ENCODE assay signal across 17 cellular contexts in genomic region chr17:36506249-36506826, GRCh38. TPM values are rescaled to one million over a fixed set of nuclear protein-coding genes. Genes with fewer than 3 reads are reported as not detected.
DNase-seq lines count a peak whose midpoint lies in the region; ATAC-seq, FAIRE-seq and TF ChIP-seq lines count a peak whose summit lies in the region.
"Had no signal": no experiment of that assay in that cellular context is flagged by ENCODE, and none has a peak within 500 bp of the region (broad histone marks: within the 10 kb centered on the region; RNA-seq: fewer than 3 reads in every experiment).

No MANE protein-coding gene starts in this region.

- TF ChIP-seq CTCF in K562 (IDR thresholded peaks at IDR 0.05 in 2 of 3, conservative IDR thresholded peaks at IDR 0.05 in 1 of 3; ENCODE audit: insufficient read depth in 2 of 3, low read depth in 1 of 3, low read length in 3 of 3), result no peak

- no peaks in the 10 kb centered on the region for H3K9me3 Mint-ChIP-seq in activated naive CD8-positive, alpha-beta T cell treated with anti-CD3 and anti-CD28 coated beads, Interleukin-2, amount 50 U/mL, for 24 hours
- H3K9me3 Mint-ChIP-seq: CD8-positive, alpha-beta T cell had no signal

- H3K79me2 ChIP-seq in K562 (ENCODE audit: control insufficient read depth, insufficient read depth, low read length) (no peaks in the 10 kb centered on the region), trophoblast cell (ENCODE audit: control insufficient read depth, insufficient read depth, low read length, poor library complexity) (no peaks in the 10 kb centered on the region)

- H4K12ac ChIP-seq in trophoblast cell (ENCODE audit: low read depth, low read length), result no peak overlapping the region

- H3K36me3 Mint-ChIP-seq in activated naive CD8-positive, alpha-beta T cell treated with anti-CD3 and anti-CD28 coated beads, Interleukin-2, amount 50 U/mL, for 24 hours (ENCODE audit: low read depth), result peaks cover 50% of the 10 kb centered on the region

- H3K27ac Mint-ChIP-seq in activated naive CD8-positive, alpha-beta T cell treated with anti-CD3 and anti-CD28 coated beads, Interleukin-2, amount 50 U/mL, for 24 hours, result no peak overlapping the region
- H3K27ac Mint-ChIP-seq: CD8-positive, alpha-beta T cell had no signal

- H3K14ac ChIP-seq in trophoblast cell (ENCODE audit: low read length), result no peak overlapping the region

- no peak for FAIRE-seq in K562 (lab: Jason Lieb, UNC)
- FAIRE-seq: A549, H54 had no signal

- H3K79me1 ChIP-seq in trophoblast cell (ENCODE audit: low read length), result no peaks in the 10 kb centered on the region

- H3K27ac ChIP-seq in K562 (ENCODE audit: extremely low read depth, low read depth, low read length) (no peak overlapping the region), trophoblast cell (ENCODE audit: low read depth, low read length) (no peak overlapping the region)
- H3K27ac ChIP-seq: A549, C4-2B, GM23248 had no signal

- H2BK120ac ChIP-seq in trophoblast cell (ENCODE audit: insufficient read depth, low read length, poor library complexity), result no peak overlapping the region

- no peak for TF ChIP-seq EP300 in K562 (IDR thresholded peaks at IDR 0.05; ENCODE audit: low read length)

- H3K18ac ChIP-seq in trophoblast cell (ENCODE audit: low read length), result no peak overlapping the region

- peaks cover 0 to 6% of the 10 kb centered on the region in 2 experiments; a peak in 1 of 5 replicates for H3K4me1 ChIP-seq in K562 (replicated peaks in 1 of 2; ENCODE audit: control insufficient read depth in 2 of 2, insufficient read depth in 2 of 2, low read length in 2 of 2)
- no peaks in the 10 kb centered on the region for H3K4me1 ChIP-seq in trophoblast cell (ENCODE audit: control insufficient read depth in 1 of 2, insufficient read depth in 2 of 2, low read length in 2 of 2)
- H3K4me1 ChIP-seq: A549 had no signal

- H3K23ac ChIP-seq in trophoblast cell (ENCODE audit: low read length), result no peak overlapping the region

- BruUV-seq in K562 (replicated peaks; lab: Mats Ljungman, UMichigan), result no TSS peak

- POLR2A ChIA-PET in K562 (lab: Yijun Ruan, JAX), result interaction anchor here (0.6 to 1.3 kb wide), 4 partner anchors 11 to 93 kb away, joined by 3 to 5 read pairs (median 3); partner anchors contain the start of gene ZNHIT3

- H3K4ac ChIP-seq in trophoblast cell (ENCODE audit: low read depth, low read length), result no peak overlapping the region

- no peak overlapping the region for H2BK12ac ChIP-seq in trophoblast cell (ENCODE audit: low read length)

- no peak overlapping the region for H4K91ac ChIP-seq in trophoblast cell (ENCODE audit: low read depth, low read length)

- no peaks in the 10 kb centered on the region for H3K9me1 ChIP-seq in K562 (ENCODE audit: control insufficient read depth, insufficient read depth, low read length)

- H3K9ac ChIP-seq in K562 (ENCODE audit: insufficient read depth in 1 of 2, low read depth in 2 of 2, low read length in 2 of 2), result no peak overlapping the region
- no peak overlapping the region for H3K9ac ChIP-seq in trophoblast cell (ENCODE audit: low read length)
- H3K9ac ChIP-seq: GM23248 had no signal

- in situ Hi-C loops in K562 (cut with MboI), result no loop called here

- H2BK5ac ChIP-seq in trophoblast cell (ENCODE audit: low read depth, low read length, poor library complexity), result no peak overlapping the region

- CTCF ChIA-PET in K562 (lab: Yijun Ruan, JAX; ENCODE audit: low intra/inter-chr PET ratio), result no interaction called here

- H4K8ac ChIP-seq in trophoblast cell (ENCODE audit: low read depth, low read length), result no peak overlapping the region

- no peak for TF ChIP-seq POLR2A in K562 (conservative IDR thresholded peaks at IDR 0.05)

- H3K9me3 ChIP-seq in K562 (replicated peaks; ENCODE audit: control insufficient read depth, insufficient read depth, low read depth, low read length) (no peaks in the 10 kb centered on the region), trophoblast cell (ENCODE audit: insufficient read depth, low read depth, low read length) (peaks cover 4% of the 10 kb centered on the region)
- H3K9me3 ChIP-seq: A549, BE2C had no signal

- no peak for TF ChIP-seq RAD21 in K562 (CRISPR knock-in tag; conservative IDR thresholded peaks at IDR 0.05 in 1 of 2, IDR thresholded peaks at IDR 0.05 in 1 of 2)

- peak; percentile 54 for DNase-seq in activated effector memory CD4-positive, alpha-beta T cell treated with anti-CD3 and anti-CD28 coated beads, Interleukin-2, amount 50 U/mL, for 16 hours
- DNase-seq in activated effector memory CD4-positive, alpha-beta T cell treated with Interleukin-2 at 50 U/mL for 16 hours, result no peak
- DNase-seq in D341Med (ENCODE audit: low spot score) (peak; percentile 33), K562 (ENCODE audit: extremely low read depth in 1 of 4, low spot score in 3 of 4) (no peak), trophoblast cell (no peak)
- peak; percentile 15 for DNase-seq in stimulated activated CD8-positive, alpha-beta memory T cell treated with anti-CD3 and anti-CD28 coated beads, Interleukin-4, amount 100 ng/mL, for 48 hours
- no peak for DNase-seq in activated naive CD8-positive, alpha-beta T cell treated with anti-CD3 and anti-CD28 coated beads, Interleukin-2, amount 50 U/mL, for 24 hours
- DNase-seq: BE2C; CD8-positive, alpha-beta T cell; COR-L47; DMS53; GF-D8; GM23248; IMR-90 had no signal

- no peak overlapping the region for H3K4me3 Mint-ChIP-seq in activated naive CD8-positive, alpha-beta T cell treated with anti-CD3 and anti-CD28 coated beads, Interleukin-2, amount 50 U/mL, for 24 hours
- H3K4me3 Mint-ChIP-seq: CD8-positive, alpha-beta T cell had no signal

- H3K27me3 ChIP-seq in K562 (ENCODE audit: control insufficient read depth in 2 of 2, insufficient read depth in 2 of 2, low read length in 2 of 2) (no peaks in the 10 kb centered on the region), trophoblast cell (ENCODE audit: insufficient read depth, low read length) (no peaks in the 10 kb centered on the region)
- H3K27me3 ChIP-seq: BE2C had no signal

- H3K36me3 ChIP-seq in K562 (ENCODE audit: control insufficient read depth, insufficient read depth, low read length) (peaks cover 98% of the 10 kb centered on the region), trophoblast cell (ENCODE audit: control insufficient read depth in 1 of 2, insufficient read depth in 2 of 2, low read length in 2 of 2) (peaks cover 79 to 88% of the 10 kb centered on the region in 2 experiments)

- H3K4me2 ChIP-seq in K562 (ENCODE audit: insufficient read depth, low read length) (no peak overlapping the region), trophoblast cell (ENCODE audit: low read length) (no peak overlapping the region)
- H3K4me2 ChIP-seq: A549 had no signal

- intact Hi-C loops in K562 (cut with micrococcal nuclease), result no loop called here

- no peaks in the 10 kb centered on the region for H3K27me3 Mint-ChIP-seq in activated naive CD8-positive, alpha-beta T cell treated with anti-CD3 and anti-CD28 coated beads, Interleukin-2, amount 50 U/mL, for 24 hours

- H2AFZ ChIP-seq in K562 (ENCODE audit: low read depth, low read length), result no peak overlapping the region
- no peak overlapping the region for H2AFZ ChIP-seq in trophoblast cell (ENCODE audit: insufficient read depth, low read length, poor library complexity)
- H2AFZ ChIP-seq: GM23248 had no signal

- no peaks in the 10 kb centered on the region for H3K4me1 Mint-ChIP-seq in activated naive CD8-positive, alpha-beta T cell treated with anti-CD3 and anti-CD28 coated beads, Interleukin-2, amount 50 U/mL, for 24 hours

- ATAC-seq in K562, result no peak
- ATAC-seq in activated naive CD8-positive, alpha-beta T cell treated with anti-CD3 and anti-CD28 coated beads, Interleukin-2, amount 50 U/mL, for 24 hours, result no peak
- ATAC-seq: A549; CD8-positive, alpha-beta T cell had no signal

- no peak overlapping the region for H2AK5ac ChIP-seq in trophoblast cell (ENCODE audit: low read length)

- H4K20me1 ChIP-seq in K562 (replicated peaks; ENCODE audit: control insufficient read depth, insufficient read depth, low read length), result no peaks in the 10 kb centered on the region; the same call in 1 of the 2 replicates

- 100% methylated on average over 6 of the region's 6 CpGs for WGBS in K562 (ENCODE audit: insufficient coverage, low coverage, missing lambda C conversion rate)
- WGBS in trophoblast cell (ENCODE audit: extremely low coverage, insufficient coverage, insufficient read length), result no CpG with 5 or more reads among the region's 6 CpGs

- no peak overlapping the region for H3K4me3 ChIP-seq in K562
- no peak overlapping the region for H3K4me3 ChIP-seq in trophoblast cell (ENCODE audit: low read depth, low read length)
- H3K4me3 ChIP-seq: A549, GM23248 had no signal

RNA-seq across cellular contexts. Expression of gene ZNHIT3, which starts 19.9 kb away (rescaled TPM):
- 32.7 and 39.4 TPM in 2 replicates for total RNA-seq in K562 (2011; cell fraction: chromatin; rRNA removed; ENCODE audit: low replicate concordance)
- total RNA-seq in K562 (2011; cell fraction: nucleolus; rRNA removed), result 29.9 and 34.3 TPM in 2 replicates
- total RNA-seq in K562 (2011; cell fraction: nucleoplasm; rRNA removed), result 39.5 and 43.7 TPM in 2 replicates
- 45.0 and 52.6 TPM in 2 replicates for total RNA-seq in K562 (2014; rRNA removed)
- total RNA-seq in K562 (2014; rRNA removed; fragmentation: Illumina TruSeq; extraction: Trizol), result 90.9 and 92.3 TPM in 2 replicates
- total RNA-seq in K562 (2015; rRNA removed; fragmentation: Illumina TruSeq; extraction: Trizol), result 79.6 and 88.4 TPM in 2 replicates
- 52.0 and 60.6 TPM in 2 replicates for total RNA-seq in K562 (2021)
- 103 and 146 TPM in 2 replicates for polyA plus RNA-seq in K562 (2011; rRNA removed)
- polyA plus RNA-seq in K562 (2011; cell fraction: cytosol; rRNA removed), result 68.0 and 87.6 TPM in 2 replicates
- 35.6 and 45.0 TPM in 2 replicates for polyA plus RNA-seq in K562 (2011; cell fraction: nucleus; rRNA removed)
- 62.6 and 68.8 TPM in 2 replicates for polyA plus RNA-seq in K562 (2012)
- 72.5 and 76.3 TPM in 2 replicates for polyA plus RNA-seq in K562 (2014; fragmentation: Illumina TruSeq; extraction: Trizol)
- polyA plus RNA-seq in K562 (2014; fragmentation: Nextera tagmentation; extraction: Ambion mirVana), result 100 to 1,000 TPM; 270 to 300 TPM
- 88.4 and 95.7 TPM in 2 replicates for polyA plus RNA-seq in K562 (2014; rRNA removed)
- 40.6 and 42.8 TPM in 2 replicates for polyA minus RNA-seq in K562 (2011; rRNA and poly(A)+ RNA removed)
- polyA minus RNA-seq in K562 (2011; cell fraction: cytosol; rRNA and poly(A)+ RNA removed), result 14.8 and 15.9 TPM in 2 replicates
- polyA minus RNA-seq in K562 (2011; cell fraction: nucleus; rRNA and poly(A)+ RNA removed), result 14.4 and 18.1 TPM in 2 replicates
- 47.5 and 47.9 TPM in 2 replicates for polyA plus RNA-seq in trophoblast cell (2013)

RNA-seq across cellular contexts. Expression of gene MYO19, which starts 28.3 kb away (rescaled TPM):
- 1,055 and 1,571 TPM in 2 replicates for total RNA-seq in K562 (2011; cell fraction: chromatin; rRNA removed; ENCODE audit: low replicate concordance)
- total RNA-seq in K562 (2011; cell fraction: nucleolus; rRNA removed), result 696 and 717 TPM in 2 replicates
- total RNA-seq in K562 (2011; cell fraction: nucleoplasm; rRNA removed), result 748 and 751 TPM in 2 replicates
- total RNA-seq in K562 (2014; rRNA removed), result 129 and 163 TPM in 2 replicates
- 106 and 112 TPM in 2 replicates for total RNA-seq in K562 (2014; rRNA removed; fragmentation: Illumina TruSeq; extraction: Trizol)
- total RNA-seq in K562 (2015; rRNA removed; fragmentation: Illumina TruSeq; extraction: Trizol), result 117 and 121 TPM in 2 replicates
- 136 and 153 TPM in 2 replicates for total RNA-seq in K562 (2021)
- 115 and 135 TPM in 2 replicates for polyA plus RNA-seq in K562 (2011; rRNA removed)
- polyA plus RNA-seq in K562 (2011; cell fraction: cytosol; rRNA removed), result 96.3 and 184 TPM in 2 replicates
- polyA plus RNA-seq in K562 (2011; cell fraction: nucleus; rRNA removed), result 697 and 1,515 TPM in 2 replicates
- polyA plus RNA-seq in K562 (2012), result 69.8 and 106 TPM in 2 replicates
- 139 and 162 TPM in 2 replicates for polyA plus RNA-seq in K562 (2014; fragmentation: Illumina TruSeq; extraction: Trizol)
- 10 to 100 TPM; 21.6 to 24.5 TPM for polyA plus RNA-seq in K562 (2014; fragmentation: Nextera tagmentation; extraction: Ambion mirVana)
- 176 and 178 TPM in 2 replicates for polyA plus RNA-seq in K562 (2014; rRNA removed)
- 105 and 166 TPM in 2 replicates for polyA minus RNA-seq in K562 (2011; rRNA and poly(A)+ RNA removed)
- polyA minus RNA-seq in K562 (2011; cell fraction: cytosol; rRNA and poly(A)+ RNA removed), result 66.4 and 70.3 TPM in 2 replicates
- polyA minus RNA-seq in K562 (2011; cell fraction: nucleus; rRNA and poly(A)+ RNA removed), result 226 and 316 TPM in 2 replicates
- polyA plus RNA-seq in trophoblast cell (2013), result 43.1 and 44.7 TPM in 2 replicates

RNA-seq across cellular contexts. Expression of gene PIGW, which starts 28.4 kb away (rescaled TPM):
- 12.0 and 21.0 TPM in 2 replicates for total RNA-seq in K562 (2011; cell fraction: chromatin; rRNA removed; ENCODE audit: low replicate concordance)
- total RNA-seq in K562 (2011; cell fraction: nucleolus; rRNA removed), result 9.6 and 12.7 TPM in 2 replicates
- total RNA-seq in K562 (2011; cell fraction: nucleoplasm; rRNA removed), result 22.6 and 29.7 TPM in 2 replicates
- 13.0 and 13.8 TPM in 2 replicates for total RNA-seq in K562 (2014; rRNA removed)
- total RNA-seq in K562 (2014; rRNA removed; fragmentation: Illumina TruSeq; extraction: Trizol), result 24.7 and 27.8 TPM in 2 replicates
- 21.2 TPM in 2 replicates for total RNA-seq in K562 (2015; rRNA removed; fragmentation: Illumina TruSeq; extraction: Trizol)
- 22.1 and 26.9 TPM in 2 replicates for total RNA-seq in K562 (2021)
- polyA plus RNA-seq in K562 (2011; rRNA removed), result 14.5 and 26.2 TPM in 2 replicates
- polyA plus RNA-seq in K562 (2011; cell fraction: cytosol; rRNA removed), result 11.9 and 12.9 TPM in 2 replicates
- 5.3 and 6.3 TPM in 2 replicates for polyA plus RNA-seq in K562 (2011; cell fraction: nucleus; rRNA removed)
- 13.2 and 26.4 TPM in 2 replicates for polyA plus RNA-seq in K562 (2012)
- polyA plus RNA-seq in K562 (2014; fragmentation: Illumina TruSeq; extraction: Trizol), result 29.4 and 33.9 TPM in 2 replicates
- polyA plus RNA-seq in K562 (2014; fragmentation: Nextera tagmentation; extraction: Ambion mirVana), result 10 to 100 TPM in 1 of 2 experiments, 1 to 10 TPM in 1; 9.5 to 15.4 TPM
- 16.5 and 25.0 TPM in 2 replicates for polyA plus RNA-seq in K562 (2014; rRNA removed)
- polyA minus RNA-seq in K562 (2011; rRNA and poly(A)+ RNA removed), result 6.9 and 11.8 TPM in 2 replicates
- polyA minus RNA-seq in K562 (2011; cell fraction: cytosol; rRNA and poly(A)+ RNA removed), result 4.5 and 8.8 TPM in 2 replicates
- 4.6 and 5.0 TPM in 2 replicates for polyA minus RNA-seq in K562 (2011; cell fraction: nucleus; rRNA and poly(A)+ RNA removed)
- 7.0 and 7.1 TPM in 2 replicates for polyA plus RNA-seq in trophoblast cell (2013)

RNA-seq across cellular contexts. Expression of gene GGNBP2, which starts 38.4 kb away (rescaled TPM):
- total RNA-seq in K562 (2011; cell fraction: chromatin; rRNA removed; ENCODE audit: low replicate concordance), result 160 and 249 TPM in 2 replicates
- 57.2 and 67.9 TPM in 2 replicates for total RNA-seq in K562 (2011; cell fraction: nucleolus; rRNA removed)
- total RNA-seq in K562 (2011; cell fraction: nucleoplasm; rRNA removed), result 114 and 172 TPM in 2 replicates
- total RNA-seq in K562 (2014; rRNA removed) (46.9 and 51.4 TPM in 2 replicates), K562 (2014; rRNA removed; fragmentation: Illumina TruSeq; extraction: Trizol) (64.1 and 66.0 TPM in 2 replicates), K562 (2015; rRNA removed; fragmentation: Illumina TruSeq; extraction: Trizol) (61.5 and 71.3 TPM in 2 replicates), K562 (2021) (53.2 and 60.5 TPM in 2 replicates)
- polyA plus RNA-seq in K562 (2011; rRNA removed) (87.7 and 96.6 TPM in 2 replicates), K562 (2014; fragmentation: Illumina TruSeq; extraction: Trizol) (78.8 and 89.8 TPM in 2 replicates), K562 (2014; fragmentation: Nextera tagmentation; extraction: Ambion mirVana) (10 to 100 TPM; 35.7 to 41.0 TPM), K562 (2014; rRNA removed) (71.6 and 76.5 TPM in 2 replicates)
- polyA plus RNA-seq in K562 (2011; cell fraction: cytosol; rRNA removed), result 46.2 and 46.7 TPM in 2 replicates
- 119 and 123 TPM in 2 replicates for polyA plus RNA-seq in K562 (2011; cell fraction: nucleus; rRNA removed)
- polyA plus RNA-seq in K562 (2012), result 55.0 and 62.9 TPM in 2 replicates
- polyA minus RNA-seq in K562 (2011; rRNA and poly(A)+ RNA removed), result 76.8 and 116 TPM in 2 replicates
- polyA minus RNA-seq in K562 (2011; cell fraction: cytosol; rRNA and poly(A)+ RNA removed), result 22.1 and 22.6 TPM in 2 replicates
- 31.4 and 44.9 TPM in 2 replicates for polyA minus RNA-seq in K562 (2011; cell fraction: nucleus; rRNA and poly(A)+ RNA removed)
- 61.1 and 62.0 TPM in 2 replicates for polyA plus RNA-seq in trophoblast cell (2013)

Comparison
In these comparisons a context has a peak if more than half of its experiments do, and no peak if none do; other contexts are left out.
1. DNase-seq: peak in activated effector memory CD4-positive, alpha-beta T cell treated with anti-CD3 and anti-CD28 coated beads, Interleukin-2, amount 50 U/mL, for 16 hours (single experiment), D341Med (single experiment) and stimulated activated CD8-positive, alpha-beta memory T cell treated with anti-CD3 and anti-CD28 coated beads, Interleukin-4, amount 100 ng/mL, for 48 hours (single experiment); none in activated effector memory CD4-positive, alpha-beta T cell treated with Interleukin-2 at 50 U/mL for 16 hours (single experiment), K562 (0 of 4), trophoblast cell (0 of 2) and activated naive CD8-positive, alpha-beta T cell treated with anti-CD3 and anti-CD28 coated beads, Interleukin-2, amount 50 U/mL, for 24 hours (single experiment).